In the genomic region with DNA sequence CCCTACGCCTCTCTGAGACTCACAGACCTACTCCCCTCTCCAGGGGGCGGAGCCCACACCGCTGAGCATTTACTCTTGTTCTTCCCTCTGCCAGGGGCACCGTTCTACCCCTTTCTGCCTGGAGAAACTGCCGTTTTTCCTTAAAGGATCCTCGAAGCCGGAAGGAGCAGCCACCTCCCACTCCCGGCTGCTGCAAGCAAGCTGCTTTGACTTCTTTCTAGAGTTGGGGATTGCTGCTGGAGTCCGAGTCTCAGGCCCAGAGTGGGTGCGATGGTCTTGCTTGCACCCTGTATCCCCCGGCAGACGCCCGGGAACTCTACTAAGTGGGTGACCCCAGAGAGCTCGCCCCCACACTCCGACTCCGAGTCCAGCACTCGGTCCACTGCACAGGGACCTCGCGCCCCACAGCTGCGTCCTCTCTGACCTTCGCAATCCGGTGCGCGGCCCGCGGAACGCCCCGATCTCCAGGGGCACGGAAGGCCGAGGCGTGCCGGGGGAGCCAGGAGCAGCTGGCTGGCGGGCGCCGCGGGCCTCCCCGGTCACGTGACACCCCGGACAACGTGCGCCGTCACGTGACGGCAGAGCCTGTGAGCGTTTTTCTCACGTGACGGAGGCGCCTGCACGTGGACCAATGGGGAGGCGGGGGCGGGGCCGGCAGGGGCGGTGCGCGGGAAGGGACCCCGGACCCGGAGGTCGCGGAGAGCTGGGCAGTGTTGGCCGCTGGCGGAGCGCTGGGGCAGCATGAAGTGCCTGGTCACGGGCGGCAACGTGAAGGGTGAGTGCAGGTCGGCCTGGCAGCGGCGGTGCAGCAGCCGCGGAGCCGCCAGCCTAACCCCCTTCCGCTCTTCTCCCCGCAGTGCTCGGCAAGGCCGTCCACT, we compare ENCODE assay signal across 8 cellular contexts. TPM values are rescaled to one million over a fixed set of nuclear protein-coding genes. Genes with fewer than 3 reads are reported as not detected.
A peak's percentile ranks its signal among the peaks of the same experiment; 100 is the strongest.
DNase-seq lines count a peak whose midpoint lies in the region; ATAC-seq and TF ChIP-seq lines count a peak whose summit lies in the region.

A gene (plus strand): TSS at position 683 of the 878 bp plus-strand sequence. CDS start 59 bp downstream, at position 742.

- H3K18ac ChIP-seq in IMR-90 (ENCODE audit: low read depth, low read length): peak within 1 kb of the TSS; percentile 54; the same call in 1 of the 2 replicates

- peak within 1 kb of the TSS; percentile 53 for H2BK120ac ChIP-seq in IMR-90 (ENCODE audit: low read depth, low read length)

- CTCF ChIA-PET in CD8-positive, alpha-beta memory T cell (lab: Charles Lee): interaction anchor here (1.0 to 25.1 kb wide), 13 partner anchors 10 to 906 kb away, joined by 3 to 860 read pairs (median 5); a partner anchor contains a TSS
- CTCF ChIA-PET in IMR-90 (lab: Yijun Ruan, JAX): interaction anchor here (0.5 to 1.2 kb wide), 3 partner anchors 9 to 105 kb away, joined by 3 to 8 read pairs (median 4); no protein-coding TSS in a partner anchor

- H3K4me2 ChIP-seq in IMR-90 (ENCODE audit: low read depth, low read length): peak within 1 kb of the TSS; percentile 90

- no peaks in the 10 kb centered on the region for H3K9me3 Mint-ChIP-seq in CD8-positive, alpha-beta memory T cell

- peak within 1 kb of the TSS; percentile 63; the same call in 1 of the 2 replicates for H4K5ac ChIP-seq in IMR-90 (ENCODE audit: low read depth, low read length)

- H4K8ac ChIP-seq in IMR-90 (ENCODE audit: low read depth in 2 of 2, low read length in 2 of 2): peak within 1 kb of the TSS; percentile 83 to 85; a peak in 3 of 4 replicates

- H3K27ac ChIP-seq in CD8-positive, alpha-beta memory T cell (ENCODE audit: low read depth, low read length): peak within 1 kb of the TSS; percentile 83
- H3K27ac ChIP-seq in IMR-90 (ENCODE audit: insufficient read depth, low read length): peak within 1 kb of the TSS; percentile 92

- H3K4me1 ChIP-seq in CD8-positive, alpha-beta memory T cell (ENCODE audit: insufficient read depth, low read length): peaks cover 25% of the 10 kb centered on the region
- peaks cover 3% of the 10 kb centered on the region for H3K4me1 ChIP-seq in IMR-90 (ENCODE audit: control insufficient read depth, insufficient read depth, low read length)

- peaks cover 5% of the 10 kb centered on the region; the same call in 1 of the 2 replicates for H4K20me1 ChIP-seq in IMR-90 (ENCODE audit: insufficient read depth, low read length)

- H3K14ac ChIP-seq in IMR-90 (replicated peaks; ENCODE audit: low read depth, low read length): peak within 1 kb of the TSS; percentile 88

- in situ Hi-C loops in IMR-90 (cut with MboI; ENCODE audit: low sequenced_read_pairs): no loop called here

- peak; percentile 17; the same call in 1 of the 2 replicates for TF ChIP-seq POLR2A in IMR-90 (IDR thresholded peaks at IDR 0.05; ENCODE audit: low read depth, low read length)

- peak within 1 kb of the TSS; percentile 99 for H2AK9ac ChIP-seq in IMR-90 (replicated peaks; ENCODE audit: low read depth, low read length, poor library complexity)

- H3K4me1 Mint-ChIP-seq in CD8-positive, alpha-beta memory T cell: peaks cover 30 to 48% (median 36%) of the 10 kb centered on the region in 3 donors

- TF ChIP-seq RAD21 in IMR-90 (IDR thresholded peaks at IDR 0.05; ENCODE audit: low read length): no peak

- no TSS peak for BruUV-seq in IMR-90 (replicated peaks; lab: Mats Ljungman, UMichigan)

- H2BK5ac ChIP-seq in IMR-90 (ENCODE audit: low read depth, low read length, poor library complexity, severe bottlenecking): peak within 1 kb of the TSS; percentile 74

- H3K27me3 ChIP-seq in CD8-positive, alpha-beta memory T cell (ENCODE audit: insufficient read depth, low read length, poor library complexity, severe bottlenecking): no peaks in the 10 kb centered on the region
- H3K27me3 ChIP-seq in IMR-90 (ENCODE audit: control insufficient read depth, insufficient read depth, low read length): no peaks in the 10 kb centered on the region; the same call in 1 of the 2 replicates

- intact Hi-C loops in IMR-90 (cut with micrococcal nuclease): no loop called here

- no peaks in the 10 kb centered on the region; the same call in 1 of the 2 replicates for H3K9me1 ChIP-seq in IMR-90 (ENCODE audit: insufficient read depth, low read length)

- peaks cover 0 to 18% (median 0%) of the 10 kb centered on the region in 3 donors for H3K36me3 Mint-ChIP-seq in CD8-positive, alpha-beta memory T cell

- H3K56ac ChIP-seq in IMR-90 (ENCODE audit: extremely low read depth, insufficient read depth, low read length): peak within 1 kb of the TSS; percentile 79

- peak within 1 kb of the TSS; percentile 87 for H4K91ac ChIP-seq in IMR-90 (ENCODE audit: insufficient read depth, low read depth, low read length)

- H3K4me3 ChIP-seq in CD8-positive, alpha-beta memory T cell (ENCODE audit: low read length): peak within 1 kb of the TSS; percentile 96
- H3K4me3 ChIP-seq in IMR-90 (ENCODE audit: insufficient read depth, low read depth, low read length) (peak within 1 kb of the TSS; percentile 93), epithelial cell of esophagus (ENCODE audit: low read length) (peak within 1 kb of the TSS; percentile 94)

- dilution Hi-C loops in IMR-90 (cut with HindIII; ENCODE audit: low sequenced_read_pairs, unreplicated experiment): no loop called here

- TF ChIP-seq CTCF in IMR-90 (conservative IDR thresholded peaks at IDR 0.05; ENCODE audit: low read depth, low read length) (no peak), epithelial cell of esophagus (IDR thresholded peaks at IDR 0.05; ENCODE audit: insufficient read depth, low read depth, low read length, missing control alignments) (no peak)

- WGBS in IMR-90 (ENCODE audit: extremely low coverage in 2 of 2, insufficient read length in 1 of 2), 2 experiments: 2% methylated on average over 34 of the region's 75 CpGs; no CpG with 5 or more reads in 1 of the 2 experiments

- no peak within 1 kb of the TSS; the same call in 2 of the 3 replicates for H2BK15ac ChIP-seq in IMR-90 (ENCODE audit: low read depth, low read length)

- H3K4me3 Mint-ChIP-seq in CD8-positive, alpha-beta memory T cell: peak within 1 kb of the TSS; percentile 86 to 94 (median 87)

- H3K9ac ChIP-seq in IMR-90 (ENCODE audit: low read depth, low read length): peak within 1 kb of the TSS; percentile 86

- peak within 1 kb of the TSS; percentile 61 for H2AK5ac ChIP-seq in IMR-90 (ENCODE audit: low read depth, low read length)

- no peaks in the 10 kb centered on the region for H3K27me3 Mint-ChIP-seq in CD8-positive, alpha-beta memory T cell

- peak within 1 kb of the TSS; percentile 90 for H3K4ac ChIP-seq in IMR-90 (ENCODE audit: low read depth, low read length)

- DNase-seq in CD8-positive, alpha-beta memory T cell: peak; percentile 88 to 96 (median 94)
- DNase-seq in IMR-90 (peak; percentile 91), OCI-M1 (lab: John Stamatoyannopoulos, UW) (peak; percentile 96), activated T-cell treated with anti-CD3 and anti-CD28 coated beads for 24 hours (ENCODE audit: low read depth) (peak; percentile 90), epithelial cell of esophagus (ENCODE audit: low read depth) (peak; percentile 94), mucosa of gallbladder (ENCODE audit: low spot score) (peak; percentile 96)
- peak; percentile 85 to 88 for DNase-seq in stimulated activated CD8-positive, alpha-beta memory T cell treated with anti-CD3 and anti-CD28 coated beads, Interleukin-4, amount 100 ng/mL, for 1 hour (ENCODE audit: low read depth in 2 of 2, low spot score in 1 of 2)

- no peak within 1 kb of the TSS for H2BK20ac ChIP-seq in IMR-90 (ENCODE audit: low read depth, low read length)

- H3K27ac Mint-ChIP-seq in CD8-positive, alpha-beta memory T cell: peak within 1 kb of the TSS; percentile 80 to 96 (median 88)

- peaks cover 10 to 30% of the 10 kb centered on the region in 2 experiments; a peak in 3 of 4 replicates for H3K79me1 ChIP-seq in IMR-90 (ENCODE audit: low read depth in 1 of 2, low read length in 2 of 2)

- peak within 1 kb of the TSS; percentile 99 for H2AFZ ChIP-seq in IMR-90 (replicated peaks; ENCODE audit: low read length, poor library complexity)

- ATAC-seq in GM21423 (IDR thresholded peaks at IDR 0.05; ENCODE audit: unreplicated experiment): peak; percentile 68
- peak; percentile 86 for ATAC-seq in IMR-90 (ENCODE audit: low read depth)

- H3K9me3 ChIP-seq in CD8-positive, alpha-beta memory T cell (ENCODE audit: low read length): no peaks in the 10 kb centered on the region
- no peaks in the 10 kb centered on the region for H3K9me3 ChIP-seq in IMR-90 (ENCODE audit: control insufficient read depth, insufficient read depth, low read length)

- no peaks in the 10 kb centered on the region for H3K36me3 ChIP-seq in CD8-positive, alpha-beta memory T cell (ENCODE audit: insufficient read depth, low read length)
- H3K36me3 ChIP-seq in IMR-90 (ENCODE audit: control insufficient read depth, insufficient read depth, low read length): peaks cover 8% of the 10 kb centered on the region; the same call in 1 of the 2 replicates

- H3K23ac ChIP-seq in IMR-90 (ENCODE audit: low read depth, low read length): peak within 1 kb of the TSS; percentile 71

- POLR2A ChIA-PET in CD8-positive, alpha-beta memory T cell (lab: Charles Lee): interaction anchor here (0.5 to 3.2 kb wide), 21 partner anchors 9 to 211 kb away, joined by 3 to 38 read pairs (median 6); a partner anchor contains a TSS
- POLR2A ChIA-PET in IMR-90 (lab: Charles Lee; ENCODE audit: unreplicated experiment): interaction anchor here (0.6 to 1.3 kb wide), 3 partner anchors 11 to 536 kb away, joined by 3 to 5 read pairs (median 3); no protein-coding TSS in a partner anchor

TF ChIP-seq in IMR-90, 13 proteins besides CTCF, POLR2A, EP300 and RAD21:
- TF ChIP-seq MXI1 (IDR thresholded peaks at IDR 0.05; ENCODE audit: borderline replicate concordance, low read depth, low read length): peak; percentile 88; the same call in 1 of the 2 replicates
- no peak for TF ChIP-seq CEBPB (IDR thresholded peaks at IDR 0.05; ENCODE audit: low read depth, low read length)
- TF ChIP-seq, protein P1, sequence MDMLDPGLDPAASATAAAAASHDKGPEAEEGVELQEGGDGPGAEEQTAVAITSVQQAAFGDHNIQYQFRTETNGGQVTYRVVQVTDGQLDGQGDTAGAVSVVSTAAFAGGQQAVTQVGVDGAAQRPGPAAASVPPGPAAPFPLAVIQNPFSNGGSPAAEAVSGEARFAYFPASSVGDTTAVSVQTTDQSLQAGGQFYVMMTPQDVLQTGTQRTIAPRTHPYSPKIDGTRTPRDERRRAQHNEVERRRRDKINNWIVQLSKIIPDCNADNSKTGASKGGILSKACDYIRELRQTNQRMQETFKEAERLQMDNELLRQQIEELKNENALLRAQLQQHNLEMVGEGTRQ (IDR thresholded peaks at IDR 0.05; ENCODE audit: low read depth, low read length): peak; percentile 100
- TF ChIP-seq FOS (IDR thresholded peaks at IDR 0.05; ENCODE audit: low read depth, low read length): peak; percentile 100
- TF ChIP-seq BHLHE40 (IDR thresholded peaks at IDR 0.05; ENCODE audit: low read depth, low read length): peak; percentile 96

RNA-seq across cellular contexts. Expression of the gene that starts here (rescaled TPM):
- total RNA-seq in CD8-positive, alpha-beta memory T cell: 10 to 100 TPM; 36.8 to 38.8 TPM
- 9.4 TPM for polyA plus RNA-seq in CD8-positive, alpha-beta memory T cell
- total RNA-seq in IMR-90 (2012; rRNA removed) (1.9 and 2.0 TPM in 2 replicates), mucosa of gallbladder (45.0 TPM)
- 10.3 and 12.6 TPM in 2 replicates for polyA plus RNA-seq in IMR-90 (2012; rRNA removed)
- polyA plus RNA-seq in IMR-90 (2012; cell fraction: cytosol; rRNA removed): 8.4 and 12.7 TPM in 2 replicates
- 53.4 and 98.2 TPM in 2 replicates for polyA plus RNA-seq in IMR-90 (2012; cell fraction: nucleus; rRNA removed; ENCODE audit: low replicate concordance)

Comparison
In these comparisons a context has a peak if more than half of its experiments do, and no peak if none do; other contexts are left out.
1. Peak in every context shown above with its lines: DNase-seq, ATAC-seq, H3K4me3 ChIP-seq and H3K27ac ChIP-seq.
2. RNA of the gene that starts here (total RNA-seq): 45.0 TPM in mucosa of gallbladder (single experiment) and 36.8 to 38.8 TPM in CD8-positive, alpha-beta memory T cell; 1.9 to 2.0 TPM in IMR-90; every median in the first group is over 10 times any median in the second.